In genomic region chr1:95113684-95114083, GRCh38 we compare ENCODE assay signal across 7 cellular contexts. TPM values are rescaled to one million over a fixed set of nuclear protein-coding genes. Genes with fewer than 3 reads are reported as not detected.
"Had no signal": no experiment of that assay in that cellular context is flagged by ENCODE, and none has a peak within 500 bp of the region (broad histone marks: within the 10 kb centered on the region; RNA-seq: fewer than 3 reads in every experiment).

No MANE protein-coding gene starts in this region.

- H3K27ac ChIP-seq: GM23248 had no signal

- H2AFZ ChIP-seq: GM23248 had no signal

- H3K36me3 ChIP-seq: HAP-1 had no signal

- H3K9ac ChIP-seq: GM23248 had no signal

- DNase-seq: GM23248, GOT3, H7, IMR-90, KBM-7 had no signal

- H3K4me3 ChIP-seq: GM23248, HAP-1 had no signal

- ATAC-seq: HCT116 had no signal

- H3K9me3 ChIP-seq: HAP-1 had no signal

RNA-seq across cellular contexts. Expression of gene TLCD4, which starts 3.5 kb away (rescaled TPM):
- total RNA-seq: GM23248 had no signal
- polyA plus RNA-seq: GM23248 had no signal
